1 cellular context compared by ENCODE assay signal in genomic region chr9:112717669-112718331, GRCh38.
TF ChIP-seq lines count a peak whose summit lies in the region.

A gene with protein sequence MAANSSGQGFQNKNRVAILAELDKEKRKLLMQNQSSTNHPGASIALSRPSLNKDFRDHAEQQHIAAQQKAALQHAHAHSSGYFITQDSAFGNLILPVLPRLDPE (minus strand): TSS chr9:112718117. CDS start chr9:112716485, 1,632 bp downstream.

TF ChIP-seq in HepG2, 621 proteins besides CTCF, POLR2A, EP300 and RAD21 (continued from another document and continues in another):
- TF ChIP-seq ARID4A (CRISPR knock-in tag; IDR thresholded peaks at IDR 0.05; ENCODE audit: borderline replicate concordance) (peak; percentile 97), PPARG (CRISPR knock-in tag; conservative IDR thresholded peaks at IDR 0.05) (no peak), ZNF772 (CRISPR knock-in tag; IDR thresholded peaks at IDR 0.05) (0 out of 2 replicates have a peak, but pooled peaks have one; percentile 43), HNF4A (CRISPR knock-in tag; IDR thresholded peaks at IDR 0.05) (no peak), ZNF782 (CRISPR knock-in tag; IDR thresholded peaks at IDR 0.05; ENCODE audit: borderline replicate concordance) (no peak), ZNF567 (CRISPR knock-in tag; IDR thresholded peaks at IDR 0.05; ENCODE audit: borderline replicate concordance) (no peak), MED13 (CRISPR knock-in tag; IDR thresholded peaks at IDR 0.05) (no peak), BHLHE40 (IDR thresholded peaks at IDR 0.05; ENCODE audit: low read length) (no peak), ZNF691 (CRISPR knock-in tag; IDR thresholded peaks at IDR 0.05; ENCODE audit: borderline replicate concordance, low read depth) (no peak), HCFC1 (IDR thresholded peaks at IDR 0.05; ENCODE audit: low read depth, low read length) (peak; percentile 21; the same call in 1 of the 2 replicates), JARID2 (CRISPR knock-in tag; IDR thresholded peaks at IDR 0.05; ENCODE audit: insufficient replicate concordance) (no peak), ZBTB38 (CRISPR knock-in tag; IDR thresholded peaks at IDR 0.05) (peak; percentile 61), GATAD1 (CRISPR knock-in tag; IDR thresholded peaks at IDR 0.05) (peak; percentile 94), MYNN (CRISPR knock-in tag; IDR thresholded peaks at IDR 0.05; ENCODE audit: low read depth) (no peak), SMYD3 (CRISPR knock-in tag; IDR thresholded peaks at IDR 0.05) (no peak), SIX4 (CRISPR knock-in tag; IDR thresholded peaks at IDR 0.05) (no peak), EED (CRISPR knock-in tag; IDR thresholded peaks at IDR 0.05) (no peak), SMARCE1 (IDR thresholded peaks at IDR 0.05; ENCODE audit: borderline replicate concordance) (no peak), ZNF138 (CRISPR knock-in tag; IDR thresholded peaks at IDR 0.05; ENCODE audit: low read depth) (no peak), ONECUT2 (CRISPR knock-in tag; IDR thresholded peaks at IDR 0.05) (no peak), KAT7 (CRISPR knock-in tag; IDR thresholded peaks at IDR 0.05; ENCODE audit: borderline replicate concordance) (no peak; the same call in 1 of the 2 replicates), TARDBP (CRISPR knock-in tag; IDR thresholded peaks at IDR 0.05) (no peak), ZNF496 (CRISPR knock-in tag; IDR thresholded peaks at IDR 0.05; ENCODE audit: insufficient replicate concordance) (no peak), ZNF672 (CRISPR knock-in tag; IDR thresholded peaks at IDR 0.05) (no peak), ZNF576 (CRISPR knock-in tag; IDR thresholded peaks at IDR 0.05) (no peak), ZNF703 (CRISPR knock-in tag; IDR thresholded peaks at IDR 0.05; ENCODE audit: borderline replicate concordance) (no peak), MXD4 (CRISPR knock-in tag; IDR thresholded peaks at IDR 0.05) (peak; percentile 71; the same call in 1 of the 2 replicates), ZFAT (CRISPR knock-in tag; conservative IDR thresholded peaks at IDR 0.05) (no peak), THAP11 (CRISPR knock-in tag; IDR thresholded peaks at IDR 0.05) (peak; percentile 87), SYNCRIP (IDR thresholded peaks at IDR 0.05; ENCODE audit: insufficient read depth, low read depth, low read length) (no peak), ZSCAN12 (CRISPR knock-in tag; IDR thresholded peaks at IDR 0.05) (no peak), ZNF850 (CRISPR knock-in tag; conservative IDR thresholded peaks at IDR 0.05) (no peak), MXI1 (IDR thresholded peaks at IDR 0.05; ENCODE audit: borderline replicate concordance, low read depth, low read length) (peak; percentile 72; the same call in 1 of the 3 replicates), PHF20 (CRISPR knock-in tag; IDR thresholded peaks at IDR 0.05) (peak; percentile 85), NFE2L2 (IDR thresholded peaks at IDR 0.05; ENCODE audit: low read length) (no peak)
- TF ChIP-seq, protein P1, sequence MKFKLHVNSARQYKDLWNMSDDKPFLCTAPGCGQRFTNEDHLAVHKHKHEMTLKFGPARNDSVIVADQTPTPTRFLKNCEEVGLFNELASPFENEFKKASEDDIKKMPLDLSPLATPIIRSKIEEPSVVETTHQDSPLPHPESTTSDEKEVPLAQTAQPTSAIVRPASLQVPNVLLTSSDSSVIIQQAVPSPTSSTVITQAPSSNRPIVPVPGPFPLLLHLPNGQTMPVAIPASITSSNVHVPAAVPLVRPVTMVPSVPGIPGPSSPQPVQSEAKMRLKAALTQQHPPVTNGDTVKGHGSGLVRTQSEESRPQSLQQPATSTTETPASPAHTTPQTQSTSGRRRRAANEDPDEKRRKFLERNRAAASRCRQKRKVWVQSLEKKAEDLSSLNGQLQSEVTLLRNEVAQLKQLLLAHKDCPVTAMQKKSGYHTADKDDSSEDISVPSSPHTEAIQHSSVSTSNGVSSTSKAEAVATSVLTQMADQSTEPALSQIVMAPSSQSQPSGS (CRISPR knock-in tag; IDR thresholded peaks at IDR 0.05): peak; percentile 30; the same call in 1 of the 2 replicates
- TF ChIP-seq, protein P2, sequence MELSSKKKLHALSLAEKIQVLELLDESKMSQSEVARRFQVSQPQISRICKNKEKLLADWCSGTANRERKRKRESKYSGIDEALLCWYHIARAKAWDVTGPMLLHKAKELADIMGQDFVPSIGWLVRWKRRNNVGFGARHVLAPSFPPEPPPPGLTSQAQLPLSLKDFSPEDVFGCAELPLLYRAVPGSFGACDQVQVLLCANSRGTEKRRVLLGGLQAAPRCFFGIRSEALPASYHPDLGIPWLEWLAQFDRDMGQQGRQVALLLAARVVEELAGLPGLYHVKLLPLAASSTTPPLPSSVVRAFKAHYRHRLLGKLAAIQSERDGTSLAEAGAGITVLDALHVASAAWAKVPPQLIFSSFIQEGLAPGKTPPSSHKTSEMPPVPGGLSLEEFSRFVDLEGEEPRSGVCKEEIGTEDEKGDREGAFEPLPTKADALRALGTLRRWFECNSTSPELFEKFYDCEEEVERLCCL (CRISPR knock-in tag; IDR thresholded peaks at IDR 0.05; ENCODE audit: borderline replicate concordance): no peak
- TF ChIP-seq, protein P3, sequence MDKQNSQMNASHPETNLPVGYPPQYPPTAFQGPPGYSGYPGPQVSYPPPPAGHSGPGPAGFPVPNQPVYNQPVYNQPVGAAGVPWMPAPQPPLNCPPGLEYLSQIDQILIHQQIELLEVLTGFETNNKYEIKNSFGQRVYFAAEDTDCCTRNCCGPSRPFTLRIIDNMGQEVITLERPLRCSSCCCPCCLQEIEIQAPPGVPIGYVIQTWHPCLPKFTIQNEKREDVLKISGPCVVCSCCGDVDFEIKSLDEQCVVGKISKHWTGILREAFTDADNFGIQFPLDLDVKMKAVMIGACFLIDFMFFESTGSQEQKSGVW (CRISPR knock-in tag; IDR thresholded peaks at IDR 0.05; ENCODE audit: borderline replicate concordance): no peak
- TF ChIP-seq, protein P4, sequence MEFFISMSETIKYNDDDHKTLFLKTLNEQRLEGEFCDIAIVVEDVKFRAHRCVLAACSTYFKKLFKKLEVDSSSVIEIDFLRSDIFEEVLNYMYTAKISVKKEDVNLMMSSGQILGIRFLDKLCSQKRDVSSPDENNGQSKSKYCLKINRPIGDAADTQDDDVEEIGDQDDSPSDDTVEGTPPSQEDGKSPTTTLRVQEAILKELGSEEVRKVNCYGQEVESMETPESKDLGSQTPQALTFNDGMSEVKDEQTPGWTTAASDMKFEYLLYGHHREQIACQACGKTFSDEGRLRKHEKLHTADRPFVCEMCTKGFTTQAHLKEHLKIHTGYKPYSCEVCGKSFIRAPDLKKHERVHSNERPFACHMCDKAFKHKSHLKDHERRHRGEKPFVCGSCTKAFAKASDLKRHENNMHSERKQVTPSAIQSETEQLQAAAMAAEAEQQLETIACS (CRISPR knock-in tag; IDR thresholded peaks at IDR 0.05): no peak
- TF ChIP-seq, protein P5, sequence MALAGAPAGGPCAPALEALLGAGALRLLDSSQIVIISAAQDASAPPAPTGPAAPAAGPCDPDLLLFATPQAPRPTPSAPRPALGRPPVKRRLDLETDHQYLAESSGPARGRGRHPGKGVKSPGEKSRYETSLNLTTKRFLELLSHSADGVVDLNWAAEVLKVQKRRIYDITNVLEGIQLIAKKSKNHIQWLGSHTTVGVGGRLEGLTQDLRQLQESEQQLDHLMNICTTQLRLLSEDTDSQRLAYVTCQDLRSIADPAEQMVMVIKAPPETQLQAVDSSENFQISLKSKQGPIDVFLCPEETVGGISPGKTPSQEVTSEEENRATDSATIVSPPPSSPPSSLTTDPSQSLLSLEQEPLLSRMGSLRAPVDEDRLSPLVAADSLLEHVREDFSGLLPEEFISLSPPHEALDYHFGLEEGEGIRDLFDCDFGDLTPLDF (CRISPR knock-in tag; IDR thresholded peaks at IDR 0.05): peak; percentile 72; the same call in 1 of the 2 replicates
- TF ChIP-seq, protein P6, sequence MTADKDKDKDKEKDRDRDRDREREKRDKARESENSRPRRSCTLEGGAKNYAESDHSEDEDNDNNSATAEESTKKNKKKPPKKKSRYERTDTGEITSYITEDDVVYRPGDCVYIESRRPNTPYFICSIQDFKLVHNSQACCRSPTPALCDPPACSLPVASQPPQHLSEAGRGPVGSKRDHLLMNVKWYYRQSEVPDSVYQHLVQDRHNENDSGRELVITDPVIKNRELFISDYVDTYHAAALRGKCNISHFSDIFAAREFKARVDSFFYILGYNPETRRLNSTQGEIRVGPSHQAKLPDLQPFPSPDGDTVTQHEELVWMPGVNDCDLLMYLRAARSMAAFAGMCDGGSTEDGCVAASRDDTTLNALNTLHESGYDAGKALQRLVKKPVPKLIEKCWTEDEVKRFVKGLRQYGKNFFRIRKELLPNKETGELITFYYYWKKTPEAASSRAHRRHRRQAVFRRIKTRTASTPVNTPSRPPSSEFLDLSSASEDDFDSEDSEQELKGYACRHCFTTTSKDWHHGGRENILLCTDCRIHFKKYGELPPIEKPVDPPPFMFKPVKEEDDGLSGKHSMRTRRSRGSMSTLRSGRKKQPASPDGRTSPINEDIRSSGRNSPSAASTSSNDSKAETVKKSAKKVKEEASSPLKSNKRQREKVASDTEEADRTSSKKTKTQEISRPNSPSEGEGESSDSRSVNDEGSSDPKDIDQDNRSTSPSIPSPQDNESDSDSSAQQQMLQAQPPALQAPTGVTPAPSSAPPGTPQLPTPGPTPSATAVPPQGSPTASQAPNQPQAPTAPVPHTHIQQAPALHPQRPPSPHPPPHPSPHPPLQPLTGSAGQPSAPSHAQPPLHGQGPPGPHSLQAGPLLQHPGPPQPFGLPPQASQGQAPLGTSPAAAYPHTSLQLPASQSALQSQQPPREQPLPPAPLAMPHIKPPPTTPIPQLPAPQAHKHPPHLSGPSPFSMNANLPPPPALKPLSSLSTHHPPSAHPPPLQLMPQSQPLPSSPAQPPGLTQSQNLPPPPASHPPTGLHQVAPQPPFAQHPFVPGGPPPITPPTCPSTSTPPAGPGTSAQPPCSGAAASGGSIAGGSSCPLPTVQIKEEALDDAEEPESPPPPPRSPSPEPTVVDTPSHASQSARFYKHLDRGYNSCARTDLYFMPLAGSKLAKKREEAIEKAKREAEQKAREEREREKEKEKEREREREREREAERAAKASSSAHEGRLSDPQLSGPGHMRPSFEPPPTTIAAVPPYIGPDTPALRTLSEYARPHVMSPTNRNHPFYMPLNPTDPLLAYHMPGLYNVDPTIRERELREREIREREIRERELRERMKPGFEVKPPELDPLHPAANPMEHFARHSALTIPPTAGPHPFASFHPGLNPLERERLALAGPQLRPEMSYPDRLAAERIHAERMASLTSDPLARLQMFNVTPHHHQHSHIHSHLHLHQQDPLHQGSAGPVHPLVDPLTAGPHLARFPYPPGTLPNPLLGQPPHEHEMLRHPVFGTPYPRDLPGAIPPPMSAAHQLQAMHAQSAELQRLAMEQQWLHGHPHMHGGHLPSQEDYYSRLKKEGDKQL (CRISPR knock-in tag; IDR thresholded peaks at IDR 0.05; ENCODE audit: low read depth): no peak
- TF ChIP-seq, protein P7, sequence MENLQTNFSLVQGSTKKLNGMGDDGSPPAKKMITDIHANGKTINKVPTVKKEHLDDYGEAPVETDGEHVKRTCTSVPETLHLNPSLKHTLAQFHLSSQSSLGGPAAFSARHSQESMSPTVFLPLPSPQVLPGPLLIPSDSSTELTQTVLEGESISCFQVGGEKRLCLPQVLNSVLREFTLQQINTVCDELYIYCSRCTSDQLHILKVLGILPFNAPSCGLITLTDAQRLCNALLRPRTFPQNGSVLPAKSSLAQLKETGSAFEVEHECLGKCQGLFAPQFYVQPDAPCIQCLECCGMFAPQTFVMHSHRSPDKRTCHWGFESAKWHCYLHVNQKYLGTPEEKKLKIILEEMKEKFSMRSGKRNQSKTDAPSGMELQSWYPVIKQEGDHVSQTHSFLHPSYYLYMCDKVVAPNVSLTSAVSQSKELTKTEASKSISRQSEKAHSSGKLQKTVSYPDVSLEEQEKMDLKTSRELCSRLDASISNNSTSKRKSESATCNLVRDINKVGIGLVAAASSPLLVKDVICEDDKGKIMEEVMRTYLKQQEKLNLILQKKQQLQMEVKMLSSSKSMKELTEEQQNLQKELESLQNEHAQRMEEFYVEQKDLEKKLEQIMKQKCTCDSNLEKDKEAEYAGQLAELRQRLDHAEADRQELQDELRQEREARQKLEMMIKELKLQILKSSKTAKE (CRISPR knock-in tag; IDR thresholded peaks at IDR 0.05; ENCODE audit: borderline replicate concordance): no peak
- TF ChIP-seq, protein P8, sequence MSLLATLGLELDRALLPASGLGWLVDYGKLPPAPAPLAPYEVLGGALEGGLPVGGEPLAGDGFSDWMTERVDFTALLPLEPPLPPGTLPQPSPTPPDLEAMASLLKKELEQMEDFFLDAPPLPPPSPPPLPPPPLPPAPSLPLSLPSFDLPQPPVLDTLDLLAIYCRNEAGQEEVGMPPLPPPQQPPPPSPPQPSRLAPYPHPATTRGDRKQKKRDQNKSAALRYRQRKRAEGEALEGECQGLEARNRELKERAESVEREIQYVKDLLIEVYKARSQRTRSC (CRISPR knock-in tag; IDR thresholded peaks at IDR 0.05; ENCODE audit: low read depth): no peak
